ENCODE assay signal across 10 cellular contexts in genomic region chr9:129990269-129991005, GRCh38.
DNase-seq lines count a peak whose midpoint lies in the region.
"Had no signal": no experiment of that assay in that cellular context is flagged by ENCODE, and none has a peak within 500 bp of the region (broad histone marks: within the 10 kb centered on the region; RNA-seq: fewer than 3 reads in every experiment).

No MANE protein-coding gene starts in this region.

- H3K27me3 ChIP-seq in effector memory CD4-positive, alpha-beta T cell (replicated peaks; ENCODE audit: control insufficient read depth, insufficient read depth, low read length, poor library complexity, severe bottlenecking): no peaks in the 10 kb centered on the region
- no peaks in the 10 kb centered on the region for H3K27me3 ChIP-seq in stomach smooth muscle (ENCODE audit: control insufficient read depth in 1 of 2, insufficient read depth in 2 of 2, low read length in 2 of 2)
- H3K27me3 ChIP-seq: tibial artery had no signal

- H3K36me3 ChIP-seq in effector memory CD4-positive, alpha-beta T cell (ENCODE audit: control insufficient read depth, insufficient read depth, low read length): peaks cover 6% of the 10 kb centered on the region
- no peaks in the 10 kb centered on the region for H3K36me3 ChIP-seq in stomach smooth muscle (ENCODE audit: control insufficient read depth in 2 of 2, insufficient read depth in 2 of 2, low read length in 2 of 2)
- H3K36me3 ChIP-seq: tibial artery had no signal

- peaks cover 49% of the 10 kb centered on the region for H3K4me1 ChIP-seq in effector memory CD4-positive, alpha-beta T cell (ENCODE audit: control insufficient read depth, insufficient read depth, low read length, poor library complexity, severe bottlenecking)
- H3K4me1 ChIP-seq in stomach smooth muscle (ENCODE audit: control insufficient read depth, insufficient read depth, low read length): peaks cover 28% of the 10 kb centered on the region

- peak overlapping the region; percentile 90 for H3K27ac ChIP-seq in effector memory CD4-positive, alpha-beta T cell (ENCODE audit: insufficient read depth, low read length, poor library complexity, severe bottlenecking)
- peak overlapping the region; percentile 76 for H3K27ac ChIP-seq in stomach smooth muscle (ENCODE audit: low read length)

- H3K9ac ChIP-seq in stomach smooth muscle (ENCODE audit: low read length in 2 of 2): peak overlapping the region in 1 of 2 donors; percentile 42

- no peak overlapping the region for H3K4me3 ChIP-seq in effector memory CD4-positive, alpha-beta T cell (ENCODE audit: insufficient read depth, low read depth, low read length, poor library complexity, severe bottlenecking)
- no peak overlapping the region for H3K4me3 ChIP-seq in stomach smooth muscle (ENCODE audit: low read length in 2 of 2)
- H3K4me3 ChIP-seq: tibial artery had no signal

- peak; percentile 23 to 30 for DNase-seq in activated CD4-positive, alpha-beta T cell treated with anti-CD3 and anti-CD28 coated beads for 4 hours
- no peak for DNase-seq in activated CD4-positive, alpha-beta T cell treated with anti-CD3 and anti-CD28 coated beads, Interleukin-2, amount 50 U/mL, for 4 hours
- DNase-seq in SKM-1 treated with dmso at 0.1 percent for 144 hours (lab: John Stamatoyannopoulos, UW; ENCODE audit: unreplicated experiment) (peak; percentile 66), NCI-H2196 (lab: John Stamatoyannopoulos, UW; ENCODE audit: unreplicated experiment) (no peak), NCI-H2227 (lab: John Stamatoyannopoulos, UW; ENCODE audit: unreplicated experiment) (no peak), DMS114 treated with DMSO at 0.1 percent for 48 hours (lab: John Stamatoyannopoulos, UW; ENCODE audit: unreplicated experiment) (no peak)
- DNase-seq in effector memory CD4-positive, alpha-beta T cell: peak; percentile 17 to 42 (median 40)
- DNase-seq: hypothalamus had no signal

- no peaks in the 10 kb centered on the region for H3K9me3 ChIP-seq in effector memory CD4-positive, alpha-beta T cell (ENCODE audit: control insufficient read depth, low read length)
- no peaks in the 10 kb centered on the region for H3K9me3 ChIP-seq in stomach smooth muscle (ENCODE audit: control insufficient read depth in 2 of 2, low read length in 2 of 2)
- H3K9me3 ChIP-seq: tibial artery had no signal

Comparison
In these comparisons a context has a peak if more than half of its experiments do, and no peak if none do; other contexts are left out.
1. DNase-seq: peak in activated CD4-positive, alpha-beta T cell treated with anti-CD3 and anti-CD28 coated beads for 4 hours (2 of 2), SKM-1 treated with dmso at 0.1 percent for 144 hours (single experiment) and effector memory CD4-positive, alpha-beta T cell (3 of 3); none in activated CD4-positive, alpha-beta T cell treated with anti-CD3 and anti-CD28 coated beads, Interleukin-2, amount 50 U/mL, for 4 hours (0 of 2), NCI-H2196 (single experiment), NCI-H2227 (single experiment) and DMS114 treated with DMSO at 0.1 percent for 48 hours (single experiment).